19 cellular contexts compared by ENCODE assay signal in genomic region chr2:171709011-171709685, GRCh38.
"Had no signal": no experiment of that assay in that cellular context is flagged by ENCODE, and none has a peak within 500 bp of the region (broad histone marks: within the 10 kb centered on the region; RNA-seq: fewer than 3 reads in every experiment).

No MANE protein-coding gene starts in this region.

- H3K27ac Mint-ChIP-seq: activated naive CD4-positive, alpha-beta T cell treated with anti-CD3 and anti-CD28 coated beads, Interleukin-2, amount 50 U/mL, for 24 hours; natural killer cell treated with Interleukin-12 subunit alpha and Interleukin-12 subunit beta and Interleukin-15 and Interleukin-18, amount 100 ng/mL, for 72 hours; stimulated activated effector memory CD8-positive, alpha-beta T cell treated with anti-CD3 and anti-CD28 coated beads, Interleukin-12 subunit alpha, Interleukin-12 subunit beta, amount 100 ng/mL, for 72 hours; stimulated activated naive CD8-positive, alpha-beta T cell treated with anti-CD3 and anti-CD28 coated beads, Interleukin-15, amount 100 ng/mL, for 72 hours had no signal

- H3K27me3 Mint-ChIP-seq: activated naive CD4-positive, alpha-beta T cell treated with anti-CD3 and anti-CD28 coated beads, Interleukin-2, amount 50 U/mL, for 24 hours; effector memory CD8-positive, alpha-beta T cell; natural killer cell treated with Interleukin-12 subunit alpha and Interleukin-12 subunit beta and Interleukin-15 and Interleukin-18, amount 100 ng/mL, for 72 hours; stimulated activated naive CD8-positive, alpha-beta T cell treated with anti-CD3 and anti-CD28 coated beads, Interleukin-15, amount 100 ng/mL, for 72 hours had no signal

- H3K9me3 ChIP-seq: colonic mucosa, heart right ventricle, ovary, tibial artery had no signal

- H3K9me3 Mint-ChIP-seq: activated naive CD4-positive, alpha-beta T cell treated with anti-CD3 and anti-CD28 coated beads, Interleukin-2, amount 50 U/mL, for 24 hours; brain; effector memory CD8-positive, alpha-beta T cell; natural killer cell treated with Interleukin-12 subunit alpha and Interleukin-12 subunit beta and Interleukin-15 and Interleukin-18, amount 100 ng/mL, for 72 hours; stimulated activated effector memory CD8-positive, alpha-beta T cell treated with anti-CD3 and anti-CD28 coated beads, Interleukin-12 subunit alpha, Interleukin-12 subunit beta, amount 100 ng/mL, for 72 hours; stimulated activated naive CD8-positive, alpha-beta T cell treated with anti-CD3 and anti-CD28 coated beads, Interleukin-15, amount 100 ng/mL, for 72 hours had no signal

- H3K4me1 Mint-ChIP-seq: stimulated activated effector memory CD8-positive, alpha-beta T cell treated with anti-CD3 and anti-CD28 coated beads, Interleukin-12 subunit alpha, Interleukin-12 subunit beta, amount 100 ng/mL, for 72 hours; stimulated activated naive CD8-positive, alpha-beta T cell treated with anti-CD3 and anti-CD28 coated beads, Interleukin-15, amount 100 ng/mL, for 72 hours had no signal

- H3K36me3 ChIP-seq: ovary had no signal

- H3K4me3 Mint-ChIP-seq: activated naive CD4-positive, alpha-beta T cell treated with anti-CD3 and anti-CD28 coated beads, Interleukin-2, amount 50 U/mL, for 24 hours; brain; effector memory CD8-positive, alpha-beta T cell; natural killer cell treated with Interleukin-12 subunit alpha and Interleukin-12 subunit beta and Interleukin-15 and Interleukin-18, amount 100 ng/mL, for 72 hours; stimulated activated effector memory CD8-positive, alpha-beta T cell treated with anti-CD3 and anti-CD28 coated beads, Interleukin-12 subunit alpha, Interleukin-12 subunit beta, amount 100 ng/mL, for 72 hours; stimulated activated naive CD8-positive, alpha-beta T cell treated with anti-CD3 and anti-CD28 coated beads, Interleukin-15, amount 100 ng/mL, for 72 hours had no signal

- H3K27ac ChIP-seq: colonic mucosa, dorsolateral prefrontal cortex, heart right ventricle, ovary, tibial artery had no signal

- DNase-seq: activated gamma-delta T cell treated with Interleukin-2 at 50 U/mL for 16 hours; activated T-cell treated with anti-CD3 and anti-CD28 coated beads, Interleukin-2, amount 50 U/mL, for 1 hour; aorta; central memory CD4-positive, alpha-beta T cell; colonic mucosa; dorsolateral prefrontal cortex; effector memory CD8-positive, alpha-beta T cell; heart right ventricle; left ventricle myocardium superior; midbrain; ovary; right cardiac atrium; stimulated activated CD4-positive, alpha-beta T cell treated with anti-CD3 and anti-CD28 coated beads, Interleukin-1b, Interleukin-23, amount 100 ng/mL, for 48 hours; stimulated activated naive CD8-positive, alpha-beta T cell treated with anti-CD3 and anti-CD28 coated beads, Interleukin-15, amount 100 ng/mL, for 72 hours; tibial artery had no signal

- H3K4me3 ChIP-seq: colonic mucosa, dorsolateral prefrontal cortex, heart right ventricle, ovary, tibial artery had no signal

- ATAC-seq: effector memory CD8-positive, alpha-beta T cell; heart right ventricle; left ventricle myocardium superior; natural killer cell treated with Interleukin-12 subunit alpha and Interleukin-12 subunit beta and Interleukin-15 and Interleukin-18, amount 100 ng/mL, for 72 hours; right cardiac atrium; stimulated activated effector memory CD8-positive, alpha-beta T cell treated with anti-CD3 and anti-CD28 coated beads, Interleukin-12 subunit alpha, Interleukin-12 subunit beta, amount 100 ng/mL, for 72 hours; stimulated activated naive CD8-positive, alpha-beta T cell treated with anti-CD3 and anti-CD28 coated beads, Interleukin-15, amount 100 ng/mL, for 72 hours had no signal

- H3K27me3 ChIP-seq: colonic mucosa, dorsolateral prefrontal cortex, heart right ventricle, ovary, tibial artery had no signal

- H3K36me3 Mint-ChIP-seq: natural killer cell treated with Interleukin-12 subunit alpha and Interleukin-12 subunit beta and Interleukin-15 and Interleukin-18, amount 100 ng/mL, for 72 hours had no signal
